In genomic region chr11:78424334-78425270, GRCh38 we compare ENCODE assay signal across 8 cellular contexts. TPM values are rescaled to one million over a fixed set of nuclear protein-coding genes. Genes with fewer than 3 reads are reported as not detected.
DNase-seq lines count a peak whose midpoint lies in the region; ATAC-seq and TF ChIP-seq lines count a peak whose summit lies in the region.

No MANE protein-coding gene starts in this region.

- no peaks in the 10 kb centered on the region for H3K36me3 ChIP-seq in breast epithelium

- H3K4me3 ChIP-seq in breast epithelium: no peak overlapping the region

- DNase-seq in activated B cell treated with CpG ODN at 0.5 μM for 24 hours (no peak), MCF 10A (ENCODE audit: unreplicated experiment) (no peak), breast epithelium (ENCODE audit: low spot score in 2 of 2) (no peak), DMS79 (lab: John Stamatoyannopoulos, UW) (no peak)
- no peak for DNase-seq in stimulated activated naive CD4-positive, alpha-beta T cell treated with Interleukin-2 at 50 U/mL for 16 hours (lab: John Stamatoyannopoulos, UW)

- H3K27me3 Mint-ChIP-seq in activated B cell treated with CpG ODN at 0.5 μM for 24 hours (no peaks in the 10 kb centered on the region), nephron (ENCODE audit: low read depth) (no peaks in the 10 kb centered on the region), MCF 10A (ENCODE audit: insufficient read depth, unreplicated experiment) (no peaks in the 10 kb centered on the region)

- H3K4me3 Mint-ChIP-seq in activated B cell treated with CpG ODN at 0.5 μM for 24 hours (peak overlapping the region; percentile 79), nephron (no peak overlapping the region), MCF 10A (ENCODE audit: unreplicated experiment) (no peak overlapping the region)

- intact Hi-C loops in activated B cell treated with CpG ODN at 0.5 μM for 24 hours (cut with micrococcal nuclease) (no loop called here), MCF 10A (cut with micrococcal nuclease) (no loop called here), breast epithelium (cut with DNase I; ENCODE audit: low total_unique reads) (no loop called here)

- H3K36me3 Mint-ChIP-seq in activated B cell treated with CpG ODN at 0.5 μM for 24 hours (ENCODE audit: low read depth) (no peaks in the 10 kb centered on the region), nephron (ENCODE audit: low read depth) (no peaks in the 10 kb centered on the region), MCF 10A (ENCODE audit: insufficient read depth, unreplicated experiment) (no peaks in the 10 kb centered on the region)

- H3K4me1 ChIP-seq in breast epithelium: no peaks in the 10 kb centered on the region

- no TSS peak for BruUV-seq in MCF 10A (replicated peaks; lab: Mats Ljungman, UMichigan)

- POLR2A ChIA-PET in activated B cell treated with CpG ODN at 0.5 μM for 24 hours (lab: Charles Lee) (interaction anchor here (0.6 to 1.2 kb wide), 3 partner anchors 12 to 126 kb away, joined by 4 to 5 read pairs (median 4); no protein-coding TSS in a partner anchor), MCF 10A (lab: Yijun Ruan, JAX) (no interaction called here)

- CTCF ChIA-PET in activated B cell treated with CpG ODN at 0.5 μM for 24 hours (lab: Charles Lee): interaction anchor here (0.8 to 8.4 kb wide), 4 partner anchors 8 to 196 kb away, joined by 3 to 90 read pairs (median 4); partner anchors contain the start of gene GAB2
- CTCF ChIA-PET in MCF 10A (lab: Yijun Ruan, JAX): interaction anchor here (1.2 kb wide), 1 partner anchor 11 kb away, joined by 3 read pairs; no protein-coding TSS in a partner anchor

- no peaks in the 10 kb centered on the region for H3K9me3 Mint-ChIP-seq in activated B cell treated with CpG ODN at 0.5 μM for 24 hours
- no peaks in the 10 kb centered on the region for H3K9me3 Mint-ChIP-seq in nephron
- no peaks in the 10 kb centered on the region for H3K9me3 Mint-ChIP-seq in MCF 10A (ENCODE audit: unreplicated experiment)

- H3K27ac ChIP-seq in breast epithelium: peak overlapping the region in 1 of 2 donors; percentile 44

- H3K9me3 ChIP-seq in breast epithelium: no peaks in the 10 kb centered on the region

- H3K27ac Mint-ChIP-seq in activated B cell treated with CpG ODN at 0.5 μM for 24 hours: peak overlapping the region; percentile 96
- H3K27ac Mint-ChIP-seq in nephron: peak overlapping the region; percentile 54 to 73 (median 57)
- no peak overlapping the region for H3K27ac Mint-ChIP-seq in MCF 10A (ENCODE audit: low read depth, unreplicated experiment)

- H3K4me1 Mint-ChIP-seq in activated B cell treated with CpG ODN at 0.5 μM for 24 hours (peaks cover 87% of the 10 kb centered on the region), nephron (peaks cover 35% of the 10 kb centered on the region), MCF 10A (ENCODE audit: insufficient read depth, unreplicated experiment) (peaks cover 13% of the 10 kb centered on the region)

- TF ChIP-seq CTCF in activated B cell treated with CpG ODN at 0.5 μM for 24 hours (IDR thresholded peaks at IDR 0.05) (no peak), nephron (IDR thresholded peaks at IDR 0.05; ENCODE audit: unreplicated experiment in 3 of 3) (no peak), MCF 10A (IDR thresholded peaks at IDR 0.05; ENCODE audit: unreplicated experiment) (no peak), breast epithelium (IDR thresholded peaks at IDR 0.05) (no peak)

- TF ChIP-seq POLR2A in breast epithelium (IDR thresholded peaks at IDR 0.05): no peak

- H3K27me3 ChIP-seq in breast epithelium: no peaks in the 10 kb centered on the region

- ATAC-seq in GM18873 (IDR thresholded peaks at IDR 0.05; ENCODE audit: low FRiP score, unreplicated experiment): peak; percentile 44
- peak; percentile 40 for ATAC-seq in HG03175 (IDR thresholded peaks at IDR 0.05; ENCODE audit: unreplicated experiment)
- no peak for ATAC-seq in activated B cell treated with CpG ODN at 0.5 μM for 24 hours (ENCODE audit: low read depth)

RNA-seq across cellular contexts. Expression of gene GAB2, which starts 7.0 kb away (rescaled TPM):
- 22.4 and 22.7 TPM in 2 replicates for total RNA-seq in activated B cell treated with CpG ODN at 0.5 μM for 24 hours
- total RNA-seq in MCF 10A (2022): 4.2 and 4.5 TPM in 2 replicates
- 10 to 100 TPM; 22.9 to 43.8 (median 24.9) TPM for total RNA-seq in breast epithelium
